Comparison of ENCODE assay signal across 1 cellular context in genomic region chr9:25654417-25654816, GRCh38.
TF ChIP-seq lines count a peak whose summit lies in the region.

No MANE protein-coding gene starts in this region.

TF ChIP-seq in IMR-90, 13 proteins besides CTCF, POLR2A, EP300 and RAD21:
- peak; percentile 74 for TF ChIP-seq MAFK (IDR thresholded peaks at IDR 0.05; ENCODE audit: low read depth, low read length)
- TF ChIP-seq USF2 (IDR thresholded peaks at IDR 0.05; ENCODE audit: low read depth, low read length) = no peak
